In genomic region chr1:226717256-226717909, GRCh38 we compare ENCODE assay signal across 11 cellular contexts. TPM values are rescaled to one million over a fixed set of nuclear protein-coding genes. Genes with fewer than 3 reads are reported as not detected.
DNase-seq lines count a peak whose midpoint lies in the region; ATAC-seq and TF ChIP-seq lines count a peak whose summit lies in the region.
"Had no signal": no experiment of that assay in that cellular context is flagged by ENCODE, and none has a peak within 500 bp of the region (broad histone marks: within the 10 kb centered on the region; RNA-seq: fewer than 3 reads in every experiment).

No MANE protein-coding gene starts in this region.

- H3K27me3 Mint-ChIP-seq in MCF 10A (ENCODE audit: insufficient read depth, unreplicated experiment) = no peaks in the 10 kb centered on the region
- H3K27me3 Mint-ChIP-seq in activated CD4-positive, alpha-beta memory T cell treated with anti-CD3 and anti-CD28 coated beads, Interleukin-2, amount 10 ng/mL, durations not matched to agents 7 days and 5 days = no peaks in the 10 kb centered on the region

- no peak overlapping the region for H3K4me3 Mint-ChIP-seq in MCF 10A (ENCODE audit: unreplicated experiment)
- peak overlapping the region; percentile 5 for H3K4me3 Mint-ChIP-seq in activated CD4-positive, alpha-beta memory T cell treated with anti-CD3 and anti-CD28 coated beads, Interleukin-2, amount 10 ng/mL, durations not matched to agents 7 days and 5 days
- H3K4me3 Mint-ChIP-seq: nephron had no signal

- H3K27me3 ChIP-seq in breast epithelium (no peaks in the 10 kb centered on the region), layer of hippocampus (ENCODE audit: control insufficient read depth, insufficient read depth, low read length) (no peaks in the 10 kb centered on the region)
- H3K27me3 ChIP-seq: body of pancreas had no signal

- BruUV-seq in MCF 10A (replicated peaks; lab: Mats Ljungman, UMichigan) = no TSS peak

- no peak for TF ChIP-seq POLR2A in breast epithelium (IDR thresholded peaks at IDR 0.05)

- peaks cover 8% of the 10 kb centered on the region for H3K9me3 Mint-ChIP-seq in MCF 10A (ENCODE audit: unreplicated experiment)
- H3K9me3 Mint-ChIP-seq in activated CD4-positive, alpha-beta memory T cell treated with anti-CD3 and anti-CD28 coated beads, Interleukin-2, amount 10 ng/mL, durations not matched to agents 7 days and 5 days = peaks cover 12% of the 10 kb centered on the region
- H3K9me3 Mint-ChIP-seq: nephron had no signal

- no peaks in the 10 kb centered on the region for H3K4me1 ChIP-seq in breast epithelium

- H3K4me3 ChIP-seq in breast epithelium = no peak overlapping the region
- H3K4me3 ChIP-seq: body of pancreas had no signal

- POLR2A ChIA-PET in MCF 10A (lab: Yijun Ruan, JAX) = interaction anchor here (0.6 to 1.0 kb wide), 2 partner anchors 55 to 98 kb away, joined by 3 to 5 read pairs; no protein-coding TSS in a partner anchor
- POLR2A ChIA-PET in activated CD4-positive, alpha-beta memory T cell treated with anti-CD3 and anti-CD28 coated beads, Interleukin-2, amount 10 ng/mL, durations not matched to agents 7 days and 5 days (lab: Charles Lee) = no interaction called here

- peaks cover 6% of the 10 kb centered on the region for H3K36me3 Mint-ChIP-seq in MCF 10A (ENCODE audit: insufficient read depth, unreplicated experiment)
- H3K36me3 Mint-ChIP-seq in activated CD4-positive, alpha-beta memory T cell treated with anti-CD3 and anti-CD28 coated beads, Interleukin-2, amount 10 ng/mL, durations not matched to agents 7 days and 5 days (ENCODE audit: low read depth) = peaks cover 68% of the 10 kb centered on the region

- CTCF ChIA-PET in MCF 10A (lab: Yijun Ruan, JAX) = interaction anchor here (0.6 to 0.7 kb wide), 2 partner anchors 91 to 111 kb away, joined by 3 to 4 read pairs; no protein-coding TSS in a partner anchor
- CTCF ChIA-PET in activated CD4-positive, alpha-beta memory T cell treated with anti-CD3 and anti-CD28 coated beads, Interleukin-2, amount 10 ng/mL, durations not matched to agents 7 days and 5 days (lab: Charles Lee) = no interaction called here

- DNase-seq in MCF 10A (ENCODE audit: unreplicated experiment) (peak; percentile 83), breast epithelium (ENCODE audit: low spot score in 2 of 2) (no peak), NCI-H146 treated with DMSO at 0.1 percent for 48 hours (lab: John Stamatoyannopoulos, UW; ENCODE audit: unreplicated experiment) (no peak), NCI-H2196 (lab: John Stamatoyannopoulos, UW; ENCODE audit: unreplicated experiment) (no peak)
- no peak for DNase-seq in activated CD4-positive, alpha-beta memory T cell treated with anti-CD3 and anti-CD28 coated beads, Interleukin-2, amount 10 ng/mL, durations not matched to agents 7 days and 5 days
- DNase-seq: SW 1271 had no signal

- ATAC-seq in GM19452 (IDR thresholded peaks at IDR 0.05; ENCODE audit: unreplicated experiment) (no peak), HG03135 (IDR thresholded peaks at IDR 0.05; ENCODE audit: unreplicated experiment) (no peak)
- ATAC-seq: body of pancreas had no signal

- no peaks in the 10 kb centered on the region for H3K36me3 ChIP-seq in breast epithelium

- H3K27ac ChIP-seq in breast epithelium (peak overlapping the region in 1 of 2 donors; percentile 39), layer of hippocampus (ENCODE audit: low read depth, low read length) (peak overlapping the region; percentile 60)

- H3K27ac Mint-ChIP-seq in MCF 10A (ENCODE audit: low read depth, unreplicated experiment) = peak overlapping the region; percentile 67
- H3K27ac Mint-ChIP-seq in activated CD4-positive, alpha-beta memory T cell treated with anti-CD3 and anti-CD28 coated beads, Interleukin-2, amount 10 ng/mL, durations not matched to agents 7 days and 5 days = peak overlapping the region; percentile 58
- H3K27ac Mint-ChIP-seq: nephron had no signal

- no peaks in the 10 kb centered on the region for H3K9me3 ChIP-seq in breast epithelium
- H3K9me3 ChIP-seq: body of pancreas had no signal

- TF ChIP-seq CTCF in MCF 10A (IDR thresholded peaks at IDR 0.05; ENCODE audit: unreplicated experiment) (no peak), breast epithelium (IDR thresholded peaks at IDR 0.05) (no peak)

- intact Hi-C loops in MCF 10A (cut with micrococcal nuclease) = no loop called here
- intact Hi-C loops in breast epithelium (cut with DNase I; ENCODE audit: low total_unique reads) = no loop called here

- H3K4me1 Mint-ChIP-seq in MCF 10A (ENCODE audit: insufficient read depth, unreplicated experiment) = no peaks in the 10 kb centered on the region
- peaks cover 57% of the 10 kb centered on the region for H3K4me1 Mint-ChIP-seq in activated CD4-positive, alpha-beta memory T cell treated with anti-CD3 and anti-CD28 coated beads, Interleukin-2, amount 10 ng/mL, durations not matched to agents 7 days and 5 days

RNA-seq across cellular contexts. Expression of gene ITPKB, which starts 21.7 kb away (rescaled TPM):
- total RNA-seq in MCF 10A (2022) (9.5 and 12.6 TPM in 2 replicates), breast epithelium (10 to 100 TPM; 24.0 to 37.6 (median 25.6) TPM)
- total RNA-seq in activated CD4-positive, alpha-beta memory T cell treated with anti-CD3 and anti-CD28 coated beads, Interleukin-2, amount 10 ng/mL, durations not matched to agents 7 days and 5 days = 10 to 100 TPM; 43.6 to 44.4 TPM
